ENCODE assay signal across 1 cellular context in genomic region chr6:151018911-151019795, GRCh38.
TF ChIP-seq lines count a peak whose summit lies in the region.

No MANE protein-coding gene starts in this region.

TF ChIP-seq in A549, 52 proteins besides CTCF, POLR2A, EP300 and RAD21 (continued from another document):
- TF ChIP-seq MAX (IDR thresholded peaks at IDR 0.05) (no peak), BHLHE40 (IDR thresholded peaks at IDR 0.05; ENCODE audit: low read depth, low read length) (no peak)
TF ChIP-seq in A549: peak in this region for 0.
